In genomic region chr14:35387209-35387608, GRCh38 we compare ENCODE assay signal across 1 cellular context.
TF ChIP-seq lines count a peak whose summit lies in the region.

No MANE protein-coding gene starts in this region.

TF ChIP-seq in SK-N-SH, 30 proteins besides CTCF, POLR2A, EP300 and RAD21 (continued from another document):
- no peak for TF ChIP-seq REST (IDR thresholded peaks at IDR 0.05; ENCODE audit: low read depth, low read length)
- no peak for TF ChIP-seq SIN3A (IDR thresholded peaks at IDR 0.05; ENCODE audit: borderline replicate concordance, low read depth, low read length)
- TF ChIP-seq TCF12 (IDR thresholded peaks at IDR 0.05), result no peak
